23 cellular contexts compared by ENCODE assay signal in the genomic region with DNA sequence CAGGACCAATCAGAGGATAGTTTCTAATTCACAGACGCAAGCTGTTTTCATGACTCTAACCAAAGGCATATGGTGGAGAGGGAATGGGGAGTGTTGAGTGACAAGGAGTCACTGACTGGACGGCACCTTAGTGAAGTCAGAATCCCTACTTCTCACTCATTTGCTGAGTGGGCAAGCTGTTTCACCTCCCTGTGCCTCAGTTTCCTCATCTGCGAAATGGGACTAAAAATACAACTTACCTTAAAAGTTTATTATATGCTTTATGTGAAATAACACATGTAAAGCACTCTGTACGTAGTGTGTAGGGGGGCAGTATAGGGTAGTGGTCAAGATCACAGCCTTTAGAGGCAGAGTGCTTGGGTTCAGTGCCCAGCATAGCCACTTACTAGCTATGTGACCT.
DNase-seq lines count a peak whose midpoint lies in the region; ATAC-seq and TF ChIP-seq lines count a peak whose summit lies in the region.
"Had no signal": no experiment of that assay in that cellular context is flagged by ENCODE, and none has a peak within 500 bp of the region (broad histone marks: within the 10 kb centered on the region; RNA-seq: fewer than 3 reads in every experiment).

No MANE protein-coding gene starts in this region.

- H3K4me1 ChIP-seq in SK-N-SH (ENCODE audit: control insufficient read depth in 1 of 2, insufficient read depth in 2 of 2, low read depth in 1 of 2, low read length in 1 of 2): peaks cover 0 to 17% of the 10 kb centered on the region in 2 experiments; a peak in 2 of 4 replicates
- H3K4me1 ChIP-seq: colonic mucosa had no signal

- H3K4me1 Mint-ChIP-seq in activated CD4-positive, alpha-beta T cell treated with anti-CD3 and anti-CD28 coated beads, Interleukin-2, amount 10 ng/mL, durations not matched to agents 24 days and 14 days: peaks cover 63% of the 10 kb centered on the region
- peaks cover 96 to 98% of the 10 kb centered on the region in 2 donors for H3K4me1 Mint-ChIP-seq in immature natural killer cell
- peaks cover 45 to 47% of the 10 kb centered on the region in 2 donors for H3K4me1 Mint-ChIP-seq in stimulated activated naive B cell treated with anti-CD40 and anti-IgM and Interleukin-4, amounts not matched to agents 10 μg/mL and 1 μg/mL and 100 μg/mL, for 72 hours

- intact Hi-C loops in activated CD4-positive, alpha-beta T cell treated with anti-CD3 and anti-CD28 coated beads, Interleukin-2, amount 10 ng/mL, durations not matched to agents 24 days and 14 days (cut with micrococcal nuclease): no loop called here

- in situ Hi-C loops in GM13976 (cut with MboI; ENCODE audit: low sequenced_read_pairs, unreplicated experiment): no loop called here

- peak overlapping the region in 1 of 2 experiments; percentile 50; a peak in 1 of 4 replicates for H3K27ac ChIP-seq in SK-N-SH (ENCODE audit: low read depth in 2 of 2, low read length in 1 of 2)
- H3K27ac ChIP-seq: 22Rv1, colonic mucosa, thoracic aorta had no signal

- no peak for ATAC-seq in stimulated activated naive B cell treated with anti-CD40 and anti-IgM and Interleukin-4, amounts not matched to agents 10 μg/mL and 1 μg/mL and 100 μg/mL, for 72 hours (replicated peaks)
- ATAC-seq: naive thymus-derived CD8-positive, alpha-beta T cell had no signal

- no peak for TF ChIP-seq EP300 in SK-N-SH (IDR thresholded peaks at IDR 0.05; ENCODE audit: borderline replicate concordance in 1 of 2, low read depth in 1 of 2, low read length in 1 of 2)

- no peaks in the 10 kb centered on the region for H3K27me3 Mint-ChIP-seq in activated CD4-positive, alpha-beta T cell treated with anti-CD3 and anti-CD28 coated beads, Interleukin-2, amount 10 ng/mL, durations not matched to agents 24 days and 14 days
- H3K27me3 Mint-ChIP-seq in immature natural killer cell (ENCODE audit: low read depth in 3 of 3): peaks cover 8 to 11% (median 11%) of the 10 kb centered on the region in 3 donors
- H3K27me3 Mint-ChIP-seq in stimulated activated naive B cell treated with anti-CD40 and anti-IgM and Interleukin-4, amounts not matched to agents 10 μg/mL and 1 μg/mL and 100 μg/mL, for 72 hours: no peaks in the 10 kb centered on the region

- no peaks in the 10 kb centered on the region; the same call in 1 of the 2 replicates for H3K27me3 ChIP-seq in SK-N-SH (ENCODE audit: insufficient read depth)
- H3K27me3 ChIP-seq: colonic mucosa had no signal

- no peaks in the 10 kb centered on the region for H4K20me1 ChIP-seq in SK-N-SH (ENCODE audit: insufficient read depth)

- H3K27ac Mint-ChIP-seq in activated CD4-positive, alpha-beta T cell treated with anti-CD3 and anti-CD28 coated beads, Interleukin-2, amount 10 ng/mL, durations not matched to agents 24 days and 14 days: peak overlapping the region; percentile 35
- peak overlapping the region; percentile 95 to 99 (median 96) for H3K27ac Mint-ChIP-seq in immature natural killer cell
- H3K27ac Mint-ChIP-seq in stimulated activated naive B cell treated with anti-CD40 and anti-IgM and Interleukin-4, amounts not matched to agents 10 μg/mL and 1 μg/mL and 100 μg/mL, for 72 hours: peak overlapping the region; percentile 9
- H3K27ac Mint-ChIP-seq: memory B cell had no signal

- CTCF ChIA-PET in SK-N-SH (lab: Yijun Ruan, JAX): interaction anchor here (1.3 to 1.4 kb wide), 2 partner anchors 44 to 112 kb away, joined by 3 read pairs; no protein-coding TSS in a partner anchor

- TF ChIP-seq RAD21 in SK-N-SH (IDR thresholded peaks at IDR 0.05; ENCODE audit: low read length): no peak

- no peak overlapping the region for H2AFZ ChIP-seq in SK-N-SH (ENCODE audit: low read depth)

- no peaks in the 10 kb centered on the region for H3K9me2 ChIP-seq in SK-N-SH

- H3F3A ChIP-seq in SK-N-SH (replicated peaks; ENCODE audit: insufficient read depth): peaks cover 15% of the 10 kb centered on the region

- H3K9me3 Mint-ChIP-seq in activated CD4-positive, alpha-beta T cell treated with anti-CD3 and anti-CD28 coated beads, Interleukin-2, amount 10 ng/mL, durations not matched to agents 24 days and 14 days: no peaks in the 10 kb centered on the region
- H3K9me3 Mint-ChIP-seq in immature natural killer cell: peaks cover 0 to 1% (median 0%) of the 10 kb centered on the region in 6 donors
- H3K9me3 Mint-ChIP-seq in stimulated activated naive B cell treated with anti-CD40 and anti-IgM and Interleukin-4, amounts not matched to agents 10 μg/mL and 1 μg/mL and 100 μg/mL, for 72 hours: no peaks in the 10 kb centered on the region
- H3K9me3 Mint-ChIP-seq: memory B cell had no signal

- H3K9ac ChIP-seq in SK-N-SH: no peak overlapping the region

- no peaks in the 10 kb centered on the region for H3K79me2 ChIP-seq in SK-N-SH (ENCODE audit: insufficient read depth)

- no peak overlapping the region for H3K4me3 ChIP-seq in SK-N-SH (ENCODE audit: low read depth in 2 of 2, low read length in 1 of 2)
- H3K4me3 ChIP-seq: colonic mucosa, thoracic aorta had no signal

- H3K36me3 ChIP-seq in SK-N-SH (replicated peaks in 1 of 2; ENCODE audit: control insufficient read depth in 1 of 2, insufficient read depth in 2 of 2, low read length in 1 of 2): no peaks in the 10 kb centered on the region
- H3K36me3 ChIP-seq: thoracic aorta had no signal

- WGBS in SK-N-SH (ENCODE audit: low lambda C conversion rate): 81% methylated on average over 4 of the region's 4 CpGs

- TF ChIP-seq CTCF in SK-N-SH (IDR thresholded peaks at IDR 0.05) (no peak), GM13976 (IDR thresholded peaks at IDR 0.05; ENCODE audit: borderline replicate concordance, control extremely low read depth, extremely low read depth, insufficient read depth, missing control alignments) (no peak)

- DNase-seq in activated CD4-positive, alpha-beta T cell treated with anti-CD3 and anti-CD28 coated beads, Interleukin-2, amount 10 ng/mL, durations not matched to agents 24 days and 14 days: no peak
- no peak for DNase-seq in activated CD4-positive, alpha-beta T cell treated with anti-CD3 and anti-CD28 coated beads, Interleukin-2, amount 50 U/mL, for 4 hours
- DNase-seq in SK-N-SH (no peak), immature natural killer cell (no peak), NCI-H1048 (lab: John Stamatoyannopoulos, UW) (no peak), glomerular visceral epithelial cell (ENCODE audit: extremely low spot score) (no peak), GM13976 (ENCODE audit: low spot score) (no peak)
- no peak for DNase-seq in stimulated activated naive B cell treated with anti-CD40 and anti-IgM and Interleukin-4, amounts not matched to agents 10 μg/mL and 1 μg/mL and 100 μg/mL, for 72 hours
- DNase-seq: activated CD4-positive, alpha-beta T cell treated with anti-CD3 and anti-CD28 coated beads for 36 hours; AML-193; colonic mucosa; COR-L47; DMS79; Kasumi-1; naive thymus-derived CD8-positive, alpha-beta T cell; NCI-H1092; NCI-H1930; NCI-H748 treated with DMSO at 0.1 percent for 48 hours; SHP77 had no signal

- no peak overlapping the region for H3K4me3 Mint-ChIP-seq in activated CD4-positive, alpha-beta T cell treated with anti-CD3 and anti-CD28 coated beads, Interleukin-2, amount 10 ng/mL, durations not matched to agents 24 days and 14 days
- H3K4me3 Mint-ChIP-seq in immature natural killer cell: peak overlapping the region; percentile 68 to 85 (median 84)
- H3K4me3 Mint-ChIP-seq in stimulated activated naive B cell treated with anti-CD40 and anti-IgM and Interleukin-4, amounts not matched to agents 10 μg/mL and 1 μg/mL and 100 μg/mL, for 72 hours: no peak overlapping the region
- H3K4me3 Mint-ChIP-seq: activated CD4-positive, alpha-beta T cell treated with anti-CD3 and anti-CD28 coated beads for 36 hours; brain; memory B cell had no signal

- POLR2A ChIA-PET in SK-N-SH (lab: Yijun Ruan, JAX): no interaction called here

- H3K36me3 Mint-ChIP-seq in activated CD4-positive, alpha-beta T cell treated with anti-CD3 and anti-CD28 coated beads, Interleukin-2, amount 10 ng/mL, durations not matched to agents 24 days and 14 days (ENCODE audit: low read depth): peaks cover 63% of the 10 kb centered on the region
- H3K36me3 Mint-ChIP-seq in immature natural killer cell: peaks cover 52 to 70% (median 56%) of the 10 kb centered on the region in 3 donors
- peaks cover 10 to 51% of the 10 kb centered on the region in 2 donors for H3K36me3 Mint-ChIP-seq in stimulated activated naive B cell treated with anti-CD40 and anti-IgM and Interleukin-4, amounts not matched to agents 10 μg/mL and 1 μg/mL and 100 μg/mL, for 72 hours
- H3K36me3 Mint-ChIP-seq: brain; memory B cell; naive thymus-derived CD8-positive, alpha-beta T cell had no signal

- no peaks in the 10 kb centered on the region for H3K9me3 ChIP-seq in SK-N-SH
- H3K9me3 ChIP-seq: colonic mucosa, thoracic aorta had no signal

- H3K4me2 ChIP-seq in SK-N-SH: peak overlapping the region; percentile 52; the same call in 1 of the 2 replicates

TF ChIP-seq in SK-N-SH, 30 proteins besides CTCF, POLR2A, EP300 and RAD21:
- TF ChIP-seq FOXM1 (IDR thresholded peaks at IDR 0.05; ENCODE audit: low read depth): no peak
- TF ChIP-seq SIN3A (IDR thresholded peaks at IDR 0.05; ENCODE audit: borderline replicate concordance, low read depth, low read length): no peak
- TF ChIP-seq FOSL2 (IDR thresholded peaks at IDR 0.05; ENCODE audit: borderline replicate concordance, low read depth): no peak
- TF ChIP-seq RFX5 (IDR thresholded peaks at IDR 0.05; ENCODE audit: low read length): no peak

Comparison
In these comparisons a context has a peak if more than half of its experiments do, and no peak if none do; other contexts are left out.
1. H3K27ac Mint-ChIP-seq: peak in every context shown above with its lines; median percentile 96 in immature natural killer cell; 35 in activated CD4-positive, alpha-beta T cell treated with anti-CD3 and anti-CD28 coated beads, Interleukin-2, amount 10 ng/mL, durations not matched to agents 24 days and 14 days; 9 in stimulated activated naive B cell treated with anti-CD40 and anti-IgM and Interleukin-4, amounts not matched to agents 10 μg/mL and 1 μg/mL and 100 μg/mL, for 72 hours.
2. H3K4me3 Mint-ChIP-seq: peak in immature natural killer cell (5 of 5); none in activated CD4-positive, alpha-beta T cell treated with anti-CD3 and anti-CD28 coated beads, Interleukin-2, amount 10 ng/mL, durations not matched to agents 24 days and 14 days (single experiment) and stimulated activated naive B cell treated with anti-CD40 and anti-IgM and Interleukin-4, amounts not matched to agents 10 μg/mL and 1 μg/mL and 100 μg/mL, for 72 hours (0 of 2).